In the genomic region with DNA sequence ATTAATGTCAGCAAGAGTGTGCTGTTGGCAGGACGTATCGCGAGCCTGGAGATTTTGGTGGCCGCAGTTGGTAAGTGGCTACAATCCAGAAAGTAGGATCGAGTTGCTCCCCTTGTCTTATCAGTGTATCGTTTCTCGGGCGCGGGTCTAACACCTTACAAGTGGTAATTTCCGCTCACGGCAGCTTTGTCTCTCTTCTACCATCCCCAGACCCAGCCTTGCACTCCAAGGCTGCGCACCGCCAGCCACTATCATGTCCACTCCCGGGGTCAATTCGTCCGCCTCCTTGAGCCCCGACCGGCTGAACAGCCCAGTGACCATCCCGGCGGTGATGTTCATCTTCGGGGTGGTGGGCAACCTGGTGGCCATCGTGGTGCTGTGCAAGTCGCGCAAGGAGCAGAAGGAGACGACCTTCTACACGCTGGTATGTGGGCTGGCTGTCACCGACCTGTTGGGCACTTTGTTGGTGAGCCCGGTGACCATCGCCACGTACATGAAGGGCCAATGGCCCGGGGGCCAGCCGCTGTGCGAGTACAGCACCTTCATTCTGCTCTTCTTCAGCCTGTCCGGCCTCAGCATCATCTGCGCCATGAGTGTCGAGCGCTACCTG, we compare ENCODE assay signal across 8 cellular contexts. TPM values are rescaled to one million over a fixed set of nuclear protein-coding genes. Genes with fewer than 3 reads are reported as not detected.
A peak's percentile ranks its signal among the peaks of the same experiment; 100 is the strongest.
DNase-seq lines count a peak whose midpoint lies in the region; ATAC-seq and TF ChIP-seq lines count a peak whose summit lies in the region.

No MANE protein-coding gene starts in this region.

- H3K36me3 Mint-ChIP-seq in activated T-helper 17 cell treated with anti-CD3 and anti-CD28 coated beads, Interleukin-2, amount 50 U/mL, for 72 hours (ENCODE audit: low read depth): peaks cover 80% of the 10 kb centered on the region
- H3K36me3 Mint-ChIP-seq in glutamatergic neuron (ENCODE audit: unreplicated experiment): peaks cover 5% of the 10 kb centered on the region

- peak overlapping the region; percentile 98 for H3K27ac Mint-ChIP-seq in activated T-helper 17 cell treated with anti-CD3 and anti-CD28 coated beads, Interleukin-2, amount 50 U/mL, for 72 hours
- no peak overlapping the region for H3K27ac Mint-ChIP-seq in glutamatergic neuron (ENCODE audit: unreplicated experiment)

- H3K4me1 ChIP-seq in prostate gland (replicated peaks): peaks cover 12% of the 10 kb centered on the region

- H3K4me3 ChIP-seq in AG04449 (ENCODE audit: low read depth, low read length): peak overlapping the region; percentile 75
- H3K4me3 ChIP-seq in HL-60 (replicated peaks; ENCODE audit: insufficient read depth, low read length): peak overlapping the region; percentile 74
- H3K4me3 ChIP-seq in prostate gland: peak overlapping the region; percentile 61 to 68

- H3K27me3 Mint-ChIP-seq in activated T-helper 17 cell treated with anti-CD3 and anti-CD28 coated beads, Interleukin-2, amount 50 U/mL, for 72 hours: no peaks in the 10 kb centered on the region
- peaks cover 18% of the 10 kb centered on the region for H3K27me3 Mint-ChIP-seq in glutamatergic neuron (ENCODE audit: unreplicated experiment)

- CTCF ChIA-PET in AG04449 (lab: Yijun Ruan, JAX): interaction anchor here (1.4 to 7.5 kb wide), 4 partner anchors 9 to 965 kb away, joined by 3 to 50 read pairs (median 6); no protein-coding TSS in a partner anchor

- POLR2A ChIA-PET in AG04449 (lab: Yijun Ruan, JAX): interaction anchor here (0.7 to 1.4 kb wide), 3 partner anchors 53 to 457 kb away, joined by 3 to 4 read pairs (median 3); no protein-coding TSS in a partner anchor

- no peaks in the 10 kb centered on the region for H3K9me3 ChIP-seq in prostate gland

- H3K27ac ChIP-seq in HL-60 (replicated peaks): peak overlapping the region; percentile 95
- peak overlapping the region; percentile 95 to 97 for H3K27ac ChIP-seq in prostate gland

- intact Hi-C loops in prostate gland (cut with DNase I): no loop called here

- TF ChIP-seq POLR2A in prostate gland (IDR thresholded peaks at IDR 0.05): no peak

- peaks cover 26% of the 10 kb centered on the region for H3K4me1 Mint-ChIP-seq in activated T-helper 17 cell treated with anti-CD3 and anti-CD28 coated beads, Interleukin-2, amount 50 U/mL, for 72 hours
- peaks cover 11% of the 10 kb centered on the region for H3K4me1 Mint-ChIP-seq in glutamatergic neuron (ENCODE audit: low read depth, unreplicated experiment)

- peak overlapping the region; percentile 92 for H3K4me3 Mint-ChIP-seq in activated T-helper 17 cell treated with anti-CD3 and anti-CD28 coated beads, Interleukin-2, amount 50 U/mL, for 72 hours
- peak overlapping the region; percentile 86 for H3K4me3 Mint-ChIP-seq in glutamatergic neuron (ENCODE audit: unreplicated experiment)

- WGBS in prostate gland: 18% methylated on average over 23 of the region's 37 CpGs

- H3K27me3 ChIP-seq in HL-60 (ENCODE audit: insufficient read depth, poor library complexity, severe bottlenecking): no peaks in the 10 kb centered on the region
- H3K27me3 ChIP-seq in prostate gland (replicated peaks; ENCODE audit: insufficient read depth): peaks cover 2% of the 10 kb centered on the region

- no peak for ATAC-seq in activated T-helper 17 cell treated with anti-CD3 and anti-CD28 coated beads, Interleukin-2, amount 50 U/mL, for 72 hours (replicated peaks)
- ATAC-seq in HG02885 (IDR thresholded peaks at IDR 0.05; ENCODE audit: poor library complexity, unreplicated experiment) (no peak), GM18870 (IDR thresholded peaks at IDR 0.05; ENCODE audit: unreplicated experiment) (no peak)

- no peak for DNase-seq in AG04449 (ENCODE audit: low read depth, low spot score)
- peak in 1 of 2 experiments; percentile 50 for DNase-seq in HL-60 (ENCODE audit: low read depth in 1 of 2, low spot score in 1 of 2)
- peak; percentile 34 for DNase-seq in glutamatergic neuron
- peak; percentile 10 for DNase-seq in prostate gland (ENCODE audit: low spot score)
- no peak for DNase-seq in NCI-H345 (lab: John Stamatoyannopoulos, UW)

- no peaks in the 10 kb centered on the region for H3K9me3 Mint-ChIP-seq in activated T-helper 17 cell treated with anti-CD3 and anti-CD28 coated beads, Interleukin-2, amount 50 U/mL, for 72 hours
- peaks cover 9% of the 10 kb centered on the region for H3K9me3 Mint-ChIP-seq in glutamatergic neuron (ENCODE audit: unreplicated experiment)

- H3K36me3 ChIP-seq in prostate gland: no peaks in the 10 kb centered on the region

- peak; percentile 41 for TF ChIP-seq CTCF in AG04449 (IDR thresholded peaks at IDR 0.05; ENCODE audit: insufficient read depth, low read length, missing control alignments)
- TF ChIP-seq CTCF in HL-60 (IDR thresholded peaks at IDR 0.05; ENCODE audit: insufficient read depth, low read length): no peak
- peak; percentile 40 for TF ChIP-seq CTCF in glutamatergic neuron (IDR thresholded peaks at IDR 0.05; ENCODE audit: partially characterized antibody, unreplicated experiment)
- no peak for TF ChIP-seq CTCF in prostate gland (IDR thresholded peaks at IDR 0.05)

RNA-seq across cellular contexts. Expression of gene PTGER4, which starts 1.1 kb away (rescaled TPM):
- total RNA-seq in activated T-helper 17 cell treated with anti-CD3 and anti-CD28 coated beads, Interleukin-2, amount 50 U/mL, for 72 hours: 100 to 1,000 TPM in 1 of 2 donors, 10 to 100 TPM in 1; 42.6 to 100 TPM
- not detected for total RNA-seq in glutamatergic neuron (ENCODE audit: unreplicated experiment)
- 10 to 100 TPM; 22.0 to 78.3 TPM for total RNA-seq in prostate gland

Comparison
In these comparisons a context has a peak if more than half of its experiments do, and no peak if none do; other contexts are left out.
1. DNase-seq: peak in glutamatergic neuron (single experiment) and prostate gland (single experiment); none in AG04449 (single experiment) and NCI-H345 (single experiment).
2. CTCF ChIP-seq: peak in AG04449 (single experiment) and glutamatergic neuron (single experiment); none in HL-60 (single experiment) and prostate gland (0 of 4).
3. RNA of gene PTGER4, which starts 1.1 kb away (total RNA-seq): 42.6 to 100 TPM in activated T-helper 17 cell treated with anti-CD3 and anti-CD28 coated beads, Interleukin-2, amount 50 U/mL, for 72 hours and 22.0 to 78.3 TPM in prostate gland; not detected in glutamatergic neuron (single experiment); every median in the first group is over 10 times any median in the second.
4. Peak in every context shown above with its lines, with median percentiles within 50 percentile points of each other: H3K4me3 ChIP-seq.